In genomic region chr16:89664238-89664637, GRCh38 we compare ENCODE assay signal across 2 cellular contexts. TPM values are rescaled to one million over a fixed set of nuclear protein-coding genes. Genes with fewer than 3 reads are reported as not detected.
"Had no signal": no experiment of that assay in that cellular context is flagged by ENCODE, and none has a peak within 500 bp of the region (broad histone marks: within the 10 kb centered on the region; RNA-seq: fewer than 3 reads in every experiment).

No MANE protein-coding gene starts in this region.

RNA-seq across cellular contexts. Expression of gene DPEP1, which starts 50.8 kb away (rescaled TPM):
- total RNA-seq: HFFc6, HT1080 had no signal
